ENCODE assay signal across 1 cellular context in the genomic region with DNA sequence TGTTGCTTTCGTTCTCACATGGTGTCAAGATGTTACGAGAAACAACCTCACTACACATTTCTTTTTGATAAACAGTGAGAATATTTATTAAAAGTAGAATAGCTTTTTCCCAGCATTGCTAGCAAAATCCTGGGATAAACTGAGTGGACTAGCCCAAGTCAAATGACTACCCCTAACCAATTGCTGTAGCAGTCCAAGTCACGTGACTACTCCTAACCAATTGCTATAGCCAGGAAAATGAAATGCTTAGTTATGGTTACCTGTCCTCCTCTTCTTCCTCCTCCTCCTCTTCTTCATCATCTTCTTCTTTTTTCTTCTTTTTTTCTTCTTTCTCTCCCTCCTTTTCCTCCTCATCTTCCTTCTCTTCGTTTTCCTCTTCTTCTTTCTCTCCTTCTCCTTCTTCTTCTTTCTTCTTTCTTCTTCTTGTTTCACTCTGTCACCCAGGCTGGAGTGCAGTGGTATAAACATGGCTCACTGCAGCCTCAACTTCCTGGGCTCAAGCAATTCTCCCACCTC.
TF ChIP-seq lines count a peak whose summit lies in the region.

No MANE protein-coding gene starts in this region.

TF ChIP-seq in HEK293, 187 proteins besides CTCF, POLR2A, EP300 and RAD21 (continued from another document):
- TF ChIP-seq, protein P1, sequence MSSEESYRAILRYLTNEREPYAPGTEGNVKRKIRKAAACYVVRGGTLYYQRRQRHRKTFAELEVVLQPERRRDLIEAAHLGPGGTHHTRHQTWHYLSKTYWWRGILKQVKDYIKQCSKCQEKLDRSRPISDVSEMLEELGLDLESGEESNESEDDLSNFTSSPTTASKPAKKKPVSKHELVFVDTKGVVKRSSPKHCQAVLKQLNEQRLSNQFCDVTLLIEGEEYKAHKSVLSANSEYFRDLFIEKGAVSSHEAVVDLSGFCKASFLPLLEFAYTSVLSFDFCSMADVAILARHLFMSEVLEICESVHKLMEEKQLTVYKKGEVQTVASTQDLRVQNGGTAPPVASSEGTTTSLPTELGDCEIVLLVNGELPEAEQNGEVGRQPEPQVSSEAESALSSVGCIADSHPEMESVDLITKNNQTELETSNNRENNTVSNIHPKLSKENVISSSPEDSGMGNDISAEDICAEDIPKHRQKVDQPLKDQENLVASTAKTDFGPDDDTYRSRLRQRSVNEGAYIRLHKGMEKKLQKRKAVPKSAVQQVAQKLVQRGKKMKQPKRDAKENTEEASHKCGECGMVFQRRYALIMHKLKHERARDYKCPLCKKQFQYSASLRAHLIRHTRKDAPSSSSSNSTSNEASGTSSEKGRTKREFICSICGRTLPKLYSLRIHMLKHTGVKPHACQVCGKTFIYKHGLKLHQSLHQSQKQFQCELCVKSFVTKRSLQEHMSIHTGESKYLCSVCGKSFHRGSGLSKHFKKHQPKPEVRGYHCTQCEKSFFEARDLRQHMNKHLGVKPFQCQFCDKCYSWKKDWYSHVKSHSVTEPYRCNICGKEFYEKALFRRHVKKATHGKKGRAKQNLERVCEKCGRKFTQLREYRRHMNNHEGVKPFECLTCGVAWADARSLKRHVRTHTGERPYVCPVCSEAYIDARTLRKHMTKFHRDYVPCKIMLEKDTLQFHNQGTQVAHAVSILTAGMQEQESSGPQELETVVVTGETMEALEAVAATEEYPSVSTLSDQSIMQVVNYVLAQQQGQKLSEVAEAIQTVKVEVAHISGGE (tag by site-specific recombination; conservative IDR thresholded peaks at IDR 0.05; ENCODE audit: low read depth), result no peak
